Comparison of ENCODE assay signal across 30 cellular contexts in genomic region chr18:71321319-71321718, GRCh38.
"Had no signal": no experiment of that assay in that cellular context is flagged by ENCODE, and none has a peak within 500 bp of the region (broad histone marks: within the 10 kb centered on the region; RNA-seq: fewer than 3 reads in every experiment).

No MANE protein-coding gene starts in this region.

- H3K4me3 ChIP-seq: PC-9, SJSA1 had no signal

- H3K9me3 ChIP-seq: SK-N-SH had no signal

- H3K27ac ChIP-seq: PC-9, SJSA1 had no signal

- H3K36me3 ChIP-seq: SJSA1 had no signal

- H3K4me2 ChIP-seq: PC-9 had no signal

- FAIRE-seq: RCC 7860 had no signal

- H2AFZ ChIP-seq: PC-9 had no signal

- ATAC-seq: Panc1 had no signal

- H3K27me3 ChIP-seq: SJSA1 had no signal

- DNase-seq: Karpas-422, NCI-H1048, NCI-H1092 treated with DMSO at 0.1 percent for 48 hours, NCI-H1105 treated with DMSO at 0.1 percent for 48 hours, NCI-H1417, NCI-H1436, NCI-H146, NCI-H1694, NCI-H187, NCI-H1930, NCI-H2029 treated with DMSO at 0.1 percent for 48 hours, NCI-H2081 treated with DMSO at 0.1 percent for 48 hours, NCI-H2107, NCI-H2171, NCI-H446 treated with DMSO at 0.1 percent for 48 hours, NCI-H510A, NCI-H524, NCI-H526, NCI-H69, NCI-H748 treated with DMSO at 0.1 percent for 48 hours, NCI-H82, PC-9, Right ventricle myocardium superior, SHP77 treated with DMSO at 0.1 percent for 48 hours, SK-N-SH, SW 1271, T-helper 1 cell had no signal

- H3K9ac ChIP-seq: SK-N-SH had no signal

- H3K4me1 ChIP-seq: SJSA1 had no signal
